35 cellular contexts compared by ENCODE assay signal in genomic region chr11:62345862-62346261, GRCh38. TPM values are rescaled to one million over a fixed set of nuclear protein-coding genes. Genes with fewer than 3 reads are reported as not detected.
"Had no signal": no experiment of that assay in that cellular context is flagged by ENCODE, and none has a peak within 500 bp of the region (broad histone marks: within the 10 kb centered on the region; RNA-seq: fewer than 3 reads in every experiment).

No MANE protein-coding gene starts in this region.

- FAIRE-seq: keratinocyte had no signal

- H3K36me3 Mint-ChIP-seq: naive B cell; natural killer cell; stimulated activated naive B cell treated with anti-CD40 and anti-IgM and Interleukin-4, amounts not matched to agents 10 μg/mL and 1 μg/mL and 100 μg/mL, for 72 hours had no signal

- H3K27me3 Mint-ChIP-seq: naive B cell; progenitor cell of endocrine pancreas; stimulated activated naive B cell treated with anti-CD40 and anti-IgM and Interleukin-4, amounts not matched to agents 10 μg/mL and 1 μg/mL and 100 μg/mL, for 72 hours had no signal

- H3K4me1 ChIP-seq: neural progenitor cell, right atrium auricular region, testis, thyroid gland, uterus had no signal

- H3K4me2 ChIP-seq: neural progenitor cell, smooth muscle cell had no signal

- H3K9me3 ChIP-seq: heart right ventricle, left lung, lower lobe of right lung, neutrophil, right atrium auricular region, stomach, testis, thyroid gland, uterus had no signal

- H3K36me3 ChIP-seq: heart right ventricle, neural progenitor cell, neutrophil, right atrium auricular region, stomach, thyroid gland, uterus had no signal

- H3K27ac ChIP-seq: left lung, lower lobe of right lung, neural progenitor cell, right atrium auricular region, stomach, testis, thyroid gland, uterus had no signal

- H3K27me3 ChIP-seq: heart right ventricle, left lung, neural progenitor cell, neutrophil, right atrium auricular region, stomach, testis, thyroid gland, uterus had no signal

- H3K4me3 ChIP-seq: left lung, lower lobe of right lung, neural progenitor cell, right atrium auricular region, smooth muscle cell, stomach, testis, thyroid gland, uterus had no signal

- H2AFZ ChIP-seq: neural progenitor cell had no signal

- H3K27ac Mint-ChIP-seq: naive B cell; natural killer cell; nephron progenitor cell; neural progenitor cell; progenitor cell of endocrine pancreas; stimulated activated naive B cell treated with anti-CD40 and anti-IgM and Interleukin-4, amounts not matched to agents 10 μg/mL and 1 μg/mL and 100 μg/mL, for 72 hours had no signal

- H3K4me1 Mint-ChIP-seq: natural killer cell; nephron progenitor cell; stimulated activated naive B cell treated with anti-CD40 and anti-IgM and Interleukin-4, amounts not matched to agents 10 μg/mL and 1 μg/mL and 100 μg/mL, for 72 hours had no signal

- DNase-seq: heart right ventricle; hippocampal formation; kidney glomerular epithelial cell; left cardiac atrium; left lung; lower lobe of right lung; mammary epithelial cell; mesenchymal stem cell; naive B cell; natural killer cell; nephron progenitor cell; occipital lobe; stimulated activated CD4-positive, alpha-beta T cell treated with anti-CD3 and anti-CD28 coated beads, Interleukin-1b, Interleukin-23, amount 100 ng/mL, for 48 hours; stimulated activated CD4-positive, alpha-beta T cell treated with anti-CD3 and anti-CD28 coated beads, Interleukin-2, amount 100 ng/mL, for 48 hours; stimulated activated CD4-positive, alpha-beta T cell treated with anti-CD3 and anti-CD28 coated beads, Interleukin-4, amount 100 ng/mL, for 4 hours; stimulated activated CD8-positive, alpha-beta memory T cell treated with anti-CD3 and anti-CD28 coated beads, Interleukin-4, amount 100 ng/mL, for 48 hours; stimulated activated naive B cell treated with anti-CD40 and anti-IgM and Interleukin-4, amounts not matched to agents 10 μg/mL and 1 μg/mL and 100 μg/mL, for 72 hours; stimulated activated naive CD8-positive, alpha-beta T cell treated with anti-CD3 and anti-CD28 coated beads, Interleukin-15, Interleukin-2, amounts not matched to agents 100 U/mL and 50 U/mL, for 24 hours; stomach; testis; thyroid gland; trophoblast cell; uterus had no signal

- H3K9me3 Mint-ChIP-seq: naive B cell; natural killer cell; nephron progenitor cell; neural progenitor cell; stimulated activated naive B cell treated with anti-CD40 and anti-IgM and Interleukin-4, amounts not matched to agents 10 μg/mL and 1 μg/mL and 100 μg/mL, for 72 hours had no signal

- H3K4me3 Mint-ChIP-seq: naive B cell; natural killer cell; nephron progenitor cell; neural progenitor cell; stimulated activated naive B cell treated with anti-CD40 and anti-IgM and Interleukin-4, amounts not matched to agents 10 μg/mL and 1 μg/mL and 100 μg/mL, for 72 hours had no signal

- ATAC-seq: heart right ventricle; left cardiac atrium; lower lobe of right lung; natural killer cell; sciatic nerve; stimulated activated naive B cell treated with anti-CD40 and anti-IgM and Interleukin-4, amounts not matched to agents 10 μg/mL and 1 μg/mL and 100 μg/mL, for 72 hours; stimulated activated naive CD8-positive, alpha-beta T cell treated with anti-CD3 and anti-CD28 coated beads, Interleukin-15, Interleukin-2, amounts not matched to agents 100 U/mL and 50 U/mL, for 24 hours had no signal

RNA-seq across cellular contexts. Expression of gene SCGB1D4, which starts 47.0 kb away (rescaled TPM):
- total RNA-seq: heart right ventricle, left cardiac atrium, left lung, liver, lower lobe of right lung, mammary epithelial cell, natural killer cell, occipital lobe, osteocyte, progenitor cell of endocrine pancreas, pulmonary artery endothelial cell, renal cortical epithelial cell, right atrium auricular region, sciatic nerve, smooth muscle cell, stomach, thyroid gland, ureter had no signal
- polyA plus RNA-seq: heart right ventricle, keratinocyte, liver, mammary epithelial cell, smooth muscle cell, stomach had no signal
